1 cellular context compared by ENCODE assay signal in the genomic region with DNA sequence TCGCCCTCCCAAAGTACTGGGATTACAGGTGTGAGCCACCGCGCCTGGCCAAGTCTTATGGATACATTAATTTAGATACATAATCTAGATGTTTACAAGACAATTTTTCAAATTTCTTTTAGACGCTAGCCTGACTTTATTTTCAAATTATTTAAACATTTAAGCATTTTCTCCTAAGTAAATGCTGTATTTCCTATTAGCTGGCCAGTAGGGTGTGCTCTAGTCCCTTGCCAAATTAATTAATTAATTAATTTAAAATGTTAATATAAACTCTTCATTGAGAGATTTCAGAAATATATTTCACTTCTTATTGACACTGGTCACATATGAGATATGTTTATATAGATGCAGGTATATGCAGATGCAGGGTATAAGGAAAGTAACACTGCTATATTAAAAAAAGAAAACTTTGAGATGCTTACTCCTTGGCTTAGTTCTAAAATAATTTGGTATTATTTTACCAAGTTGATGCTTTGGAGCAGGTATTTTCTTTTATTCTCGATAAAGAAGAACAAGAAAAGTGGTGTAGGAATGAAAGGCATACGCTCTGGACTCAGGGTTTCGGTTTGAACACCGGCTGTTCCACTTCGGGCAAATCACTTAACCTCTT.
TF ChIP-seq lines count a peak whose summit lies in the region.

No MANE protein-coding gene starts in this region.

TF ChIP-seq in endothelial cell of umbilical vein, 7 proteins besides CTCF, POLR2A, EP300 and RAD21 (continued from another document):
- TF ChIP-seq GATA2 (IDR thresholded peaks at IDR 0.05; ENCODE audit: insufficient read depth, insufficient read length, low read depth, low read length) (no peak), FOS (IDR thresholded peaks at IDR 0.05; ENCODE audit: borderline replicate concordance, insufficient read depth, low read length) (no peak)
